1 cellular context compared by ENCODE assay signal in genomic region chr6:15841937-15842698, GRCh38.
TF ChIP-seq lines count a peak whose summit lies in the region.

No MANE protein-coding gene starts in this region.

TF ChIP-seq in GM23338, 12 proteins besides CTCF, POLR2A, EP300 and RAD21 (continued from another document):
- TF ChIP-seq ZNF462 (CRISPR knock-in tag; IDR thresholded peaks at IDR 0.05) (no peak), CREB1 (CRISPR knock-in tag; IDR thresholded peaks at IDR 0.05; ENCODE audit: low read depth) (no peak), ZNF114 (CRISPR knock-in tag; IDR thresholded peaks at IDR 0.05) (no peak), EZH2 (IDR thresholded peaks at IDR 0.05; ENCODE audit: low read depth, unreplicated experiment) (no peak), JUNB (IDR thresholded peaks at IDR 0.05; ENCODE audit: unreplicated experiment) (no peak), EZH2phosphoT487 (IDR thresholded peaks at IDR 0.05; ENCODE audit: unreplicated experiment) (no peak), ZNF331 (CRISPR knock-in tag; IDR thresholded peaks at IDR 0.05; ENCODE audit: low read depth) (no peak)
- TF ChIP-seq, protein P1, sequence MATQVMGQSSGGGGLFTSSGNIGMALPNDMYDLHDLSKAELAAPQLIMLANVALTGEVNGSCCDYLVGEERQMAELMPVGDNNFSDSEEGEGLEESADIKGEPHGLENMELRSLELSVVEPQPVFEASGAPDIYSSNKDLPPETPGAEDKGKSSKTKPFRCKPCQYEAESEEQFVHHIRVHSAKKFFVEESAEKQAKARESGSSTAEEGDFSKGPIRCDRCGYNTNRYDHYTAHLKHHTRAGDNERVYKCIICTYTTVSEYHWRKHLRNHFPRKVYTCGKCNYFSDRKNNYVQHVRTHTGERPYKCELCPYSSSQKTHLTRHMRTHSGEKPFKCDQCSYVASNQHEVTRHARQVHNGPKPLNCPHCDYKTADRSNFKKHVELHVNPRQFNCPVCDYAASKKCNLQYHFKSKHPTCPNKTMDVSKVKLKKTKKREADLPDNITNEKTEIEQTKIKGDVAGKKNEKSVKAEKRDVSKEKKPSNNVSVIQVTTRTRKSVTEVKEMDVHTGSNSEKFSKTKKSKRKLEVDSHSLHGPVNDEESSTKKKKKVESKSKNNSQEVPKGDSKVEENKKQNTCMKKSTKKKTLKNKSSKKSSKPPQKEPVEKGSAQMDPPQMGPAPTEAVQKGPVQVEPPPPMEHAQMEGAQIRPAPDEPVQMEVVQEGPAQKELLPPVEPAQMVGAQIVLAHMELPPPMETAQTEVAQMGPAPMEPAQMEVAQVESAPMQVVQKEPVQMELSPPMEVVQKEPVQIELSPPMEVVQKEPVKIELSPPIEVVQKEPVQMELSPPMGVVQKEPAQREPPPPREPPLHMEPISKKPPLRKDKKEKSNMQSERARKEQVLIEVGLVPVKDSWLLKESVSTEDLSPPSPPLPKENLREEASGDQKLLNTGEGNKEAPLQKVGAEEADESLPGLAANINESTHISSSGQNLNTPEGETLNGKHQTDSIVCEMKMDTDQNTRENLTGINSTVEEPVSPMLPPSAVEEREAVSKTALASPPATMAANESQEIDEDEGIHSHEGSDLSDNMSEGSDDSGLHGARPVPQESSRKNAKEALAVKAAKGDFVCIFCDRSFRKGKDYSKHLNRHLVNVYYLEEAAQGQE (IDR thresholded peaks at IDR 0.05; ENCODE audit: unreplicated experiment): no peak
